ENCODE assay signal across 1 cellular context in the genomic region with DNA sequence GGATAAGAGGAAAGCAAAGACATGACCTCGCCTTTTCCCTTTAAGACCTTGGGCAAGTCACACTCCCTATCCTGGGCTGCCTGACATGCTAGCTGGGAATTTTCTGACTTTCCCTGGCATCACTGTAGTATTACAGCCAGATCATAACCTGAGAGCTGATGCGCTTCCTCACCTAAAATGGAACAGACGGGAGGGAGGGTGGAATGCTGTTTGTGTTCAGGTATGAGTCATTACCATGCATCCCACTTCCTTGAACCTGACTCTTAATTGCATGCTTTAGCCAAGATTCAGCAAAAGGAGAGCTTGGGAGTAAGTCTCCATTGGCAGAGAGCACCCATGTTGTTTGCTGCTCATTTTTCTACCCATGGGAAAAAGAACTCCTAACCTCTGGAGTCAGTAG.
TF ChIP-seq lines count a peak whose summit lies in the region.

No MANE protein-coding gene starts in this region.

TF ChIP-seq in H1, 55 proteins besides CTCF, POLR2A, EP300 and RAD21 (continued from another document):
- TF ChIP-seq NANOG (IDR thresholded peaks at IDR 0.05; ENCODE audit: insufficient read depth, low read depth, low read length, poor library complexity, severe bottlenecking) (no peak), CHD1 (IDR thresholded peaks at IDR 0.05; ENCODE audit: low read depth, low read length) (no peak), HDAC2 (IDR thresholded peaks at IDR 0.05; ENCODE audit: borderline replicate concordance in 1 of 2, low read depth in 2 of 2, low read length in 2 of 2) (no peak), YY1 (IDR thresholded peaks at IDR 0.05; ENCODE audit: low read depth, low read length) (no peak), SRF (IDR thresholded peaks at IDR 0.05; ENCODE audit: low read depth, low read length) (no peak)
- TF ChIP-seq, protein P1, sequence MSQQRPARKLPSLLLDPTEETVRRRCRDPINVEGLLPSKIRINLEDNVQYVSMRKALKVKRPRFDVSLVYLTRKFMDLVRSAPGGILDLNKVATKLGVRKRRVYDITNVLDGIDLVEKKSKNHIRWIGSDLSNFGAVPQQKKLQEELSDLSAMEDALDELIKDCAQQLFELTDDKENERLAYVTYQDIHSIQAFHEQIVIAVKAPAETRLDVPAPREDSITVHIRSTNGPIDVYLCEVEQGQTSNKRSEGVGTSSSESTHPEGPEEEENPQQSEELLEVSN (IDR thresholded peaks at IDR 0.05): no peak
